ENCODE assay signal across 17 cellular contexts in genomic region chr3:125389282-125389681, GRCh38. TPM values are rescaled to one million over a fixed set of nuclear protein-coding genes. Genes with fewer than 3 reads are reported as not detected.
A peak's percentile ranks its signal among the peaks of the same experiment; 100 is the strongest.
DNase-seq lines count a peak whose midpoint lies in the region; ATAC-seq and TF ChIP-seq lines count a peak whose summit lies in the region.
"Had no signal": no experiment of that assay in that cellular context is flagged by ENCODE, and none has a peak within 500 bp of the region (broad histone marks: within the 10 kb centered on the region; RNA-seq: fewer than 3 reads in every experiment).

No MANE protein-coding gene starts in this region.

- no peak overlapping the region for H3K9ac ChIP-seq in OCI-LY3 (ENCODE audit: low read length)

- no peaks in the 10 kb centered on the region for H3K9me3 Mint-ChIP-seq in activated CD8-positive, alpha-beta T cell treated with anti-CD3 and anti-CD28 coated beads, Interleukin-2, amount 10 ng/mL, durations not matched to agents 7 days and 5 days (ENCODE audit: insufficient read depth)
- no peaks in the 10 kb centered on the region for H3K9me3 Mint-ChIP-seq in activated CD8-positive, alpha-beta T cell treated with anti-CD3 and anti-CD28 coated beads for 36 hours
- H3K9me3 Mint-ChIP-seq in CD4-positive, alpha-beta memory T cell = no peaks in the 10 kb centered on the region
- H3K9me3 Mint-ChIP-seq in naive thymus-derived CD8-positive, alpha-beta T cell = no peaks in the 10 kb centered on the region
- H3K9me3 Mint-ChIP-seq: H9 had no signal

- no peaks in the 10 kb centered on the region for H4K20me1 ChIP-seq in OCI-LY3 (ENCODE audit: insufficient read depth, low read length)

- peak; percentile 15 for ATAC-seq in activated CD8-positive, alpha-beta T cell treated with anti-CD3 and anti-CD28 coated beads, Interleukin-2, amount 10 ng/mL, durations not matched to agents 7 days and 5 days
- ATAC-seq in activated CD8-positive, alpha-beta T cell treated with anti-CD3 and anti-CD28 coated beads for 36 hours = no peak
- ATAC-seq in naive thymus-derived CD8-positive, alpha-beta T cell = no peak
- no peak for ATAC-seq in GM18873 (IDR thresholded peaks at IDR 0.05; ENCODE audit: low FRiP score, unreplicated experiment)
- ATAC-seq: K562 had no signal

- POLR2A ChIA-PET in activated CD8-positive, alpha-beta T cell treated with anti-CD3 and anti-CD28 coated beads, Interleukin-2, amount 10 ng/mL, durations not matched to agents 7 days and 5 days (lab: Charles Lee) = no interaction called here
- POLR2A ChIA-PET in activated CD8-positive, alpha-beta T cell treated with anti-CD3 and anti-CD28 coated beads for 36 hours (lab: Charles Lee) = no interaction called here
- POLR2A ChIA-PET in CD4-positive, alpha-beta memory T cell (lab: Charles Lee; ENCODE audit: partially characterized antibody) = interaction anchor here (0.7 to 1.1 kb wide), 2 partner anchors 8 to 14 kb away, joined by 3 to 4 read pairs; partner anchors contain the start of gene ZNF148
- POLR2A ChIA-PET in naive thymus-derived CD8-positive, alpha-beta T cell (lab: Charles Lee) = interaction anchor here (0.5 to 1.9 kb wide), 2 partner anchors 14 to 174 kb away, joined by 3 to 4 read pairs; no protein-coding TSS in a partner anchor

- peaks cover 14% of the 10 kb centered on the region for H3K27me3 Mint-ChIP-seq in activated CD8-positive, alpha-beta T cell treated with anti-CD3 and anti-CD28 coated beads, Interleukin-2, amount 10 ng/mL, durations not matched to agents 7 days and 5 days (ENCODE audit: low read depth)
- H3K27me3 Mint-ChIP-seq in activated CD8-positive, alpha-beta T cell treated with anti-CD3 and anti-CD28 coated beads for 36 hours = peaks cover under 1% of the 10 kb centered on the region
- peaks cover 3 to 5% of the 10 kb centered on the region in 2 donors for H3K27me3 Mint-ChIP-seq in CD4-positive, alpha-beta memory T cell
- peaks cover 0 to 8% (median 6%) of the 10 kb centered on the region in 5 donors for H3K27me3 Mint-ChIP-seq in naive thymus-derived CD8-positive, alpha-beta T cell

- no peaks in the 10 kb centered on the region for H3K36me3 Mint-ChIP-seq in activated CD8-positive, alpha-beta T cell treated with anti-CD3 and anti-CD28 coated beads, Interleukin-2, amount 10 ng/mL, durations not matched to agents 7 days and 5 days (ENCODE audit: low read depth)
- H3K36me3 Mint-ChIP-seq in activated CD8-positive, alpha-beta T cell treated with anti-CD3 and anti-CD28 coated beads for 36 hours (ENCODE audit: low read depth) = no peaks in the 10 kb centered on the region
- no peaks in the 10 kb centered on the region for H3K36me3 Mint-ChIP-seq in CD4-positive, alpha-beta memory T cell
- H3K36me3 Mint-ChIP-seq in naive thymus-derived CD8-positive, alpha-beta T cell = no peaks in the 10 kb centered on the region

- H3K4me3 ChIP-seq in CD4-positive, alpha-beta memory T cell (ENCODE audit: low read length in 2 of 2) = no peak overlapping the region
- no peak overlapping the region for H3K4me3 ChIP-seq in OCI-LY3 (ENCODE audit: low read length)
- H3K4me3 ChIP-seq: K562, PC-9, SJSA1 had no signal

- H3K27ac Mint-ChIP-seq in activated CD8-positive, alpha-beta T cell treated with anti-CD3 and anti-CD28 coated beads, Interleukin-2, amount 10 ng/mL, durations not matched to agents 7 days and 5 days = no peak overlapping the region
- H3K27ac Mint-ChIP-seq in activated CD8-positive, alpha-beta T cell treated with anti-CD3 and anti-CD28 coated beads for 36 hours = no peak overlapping the region
- peak overlapping the region in 1 of 7 donors; percentile 72 for H3K27ac Mint-ChIP-seq in CD4-positive, alpha-beta memory T cell
- peak overlapping the region in 4 of 10 donors; percentile 11 to 75 (median 18) for H3K27ac Mint-ChIP-seq in naive thymus-derived CD8-positive, alpha-beta T cell

- H3K4me2 ChIP-seq in OCI-LY3 (ENCODE audit: low read length) = peak overlapping the region; percentile 8; the same call in 1 of the 2 replicates
- H3K4me2 ChIP-seq: PC-9 had no signal

- H2AFZ ChIP-seq in OCI-LY3 (ENCODE audit: low read depth, low read length) = no peak overlapping the region
- H2AFZ ChIP-seq: PC-9 had no signal

- peaks cover 19% of the 10 kb centered on the region for H3K4me1 Mint-ChIP-seq in activated CD8-positive, alpha-beta T cell treated with anti-CD3 and anti-CD28 coated beads, Interleukin-2, amount 10 ng/mL, durations not matched to agents 7 days and 5 days (ENCODE audit: low read depth)
- peaks cover 14% of the 10 kb centered on the region for H3K4me1 Mint-ChIP-seq in activated CD8-positive, alpha-beta T cell treated with anti-CD3 and anti-CD28 coated beads for 36 hours (ENCODE audit: low read depth)
- peaks cover 11 to 20% (median 16%) of the 10 kb centered on the region in 4 donors for H3K4me1 Mint-ChIP-seq in CD4-positive, alpha-beta memory T cell
- peaks cover 9 to 18% (median 13%) of the 10 kb centered on the region in 4 donors for H3K4me1 Mint-ChIP-seq in naive thymus-derived CD8-positive, alpha-beta T cell

- H3K79me2 ChIP-seq in OCI-LY3 (ENCODE audit: low read length) = no peaks in the 10 kb centered on the region

- no peaks in the 10 kb centered on the region for H3K9me3 ChIP-seq in CD4-positive, alpha-beta memory T cell (ENCODE audit: control insufficient read depth in 1 of 2, low read length in 2 of 2)
- no peaks in the 10 kb centered on the region for H3K9me3 ChIP-seq in OCI-LY3 (ENCODE audit: insufficient read depth, low read length)
- H3K9me3 ChIP-seq: SJSA1 had no signal

- TF ChIP-seq CTCF in activated CD8-positive, alpha-beta T cell treated with anti-CD3 and anti-CD28 coated beads for 36 hours (IDR thresholded peaks at IDR 0.05) = no peak
- no peak for TF ChIP-seq CTCF in OCI-LY3 (IDR thresholded peaks at IDR 0.05; ENCODE audit: low read depth, low read length)

- no peaks in the 10 kb centered on the region for H3K36me3 ChIP-seq in CD4-positive, alpha-beta memory T cell (ENCODE audit: insufficient read depth, low read length)
- no peaks in the 10 kb centered on the region for H3K36me3 ChIP-seq in OCI-LY3 (replicated peaks; ENCODE audit: low read depth, low read length)
- H3K36me3 ChIP-seq: SJSA1 had no signal

- peaks cover 14% of the 10 kb centered on the region for H3K4me1 ChIP-seq in CD4-positive, alpha-beta memory T cell (ENCODE audit: insufficient read depth, low read length)
- peaks cover 7% of the 10 kb centered on the region; the same call in 1 of the 2 replicates for H3K4me1 ChIP-seq in OCI-LY3 (ENCODE audit: low read length)
- H3K4me1 ChIP-seq: SJSA1 had no signal

- H3K27ac ChIP-seq in CD4-positive, alpha-beta memory T cell (ENCODE audit: low read depth, low read length) = no peak overlapping the region
- H3K27ac ChIP-seq in OCI-LY3 (ENCODE audit: low read length) = no peak overlapping the region
- H3K27ac ChIP-seq: C4-2B, PC-9, SJSA1 had no signal

- in situ Hi-C loops in ACHN (cut with HindIII; ENCODE audit: low pct_ligation_motif_present, low pct_unique_long_range_greater_than_20kb, low sequenced_read_pairs) = no loop called here

- H3K4me3 Mint-ChIP-seq in activated CD8-positive, alpha-beta T cell treated with anti-CD3 and anti-CD28 coated beads, Interleukin-2, amount 10 ng/mL, durations not matched to agents 7 days and 5 days = peak overlapping the region; percentile 30
- H3K4me3 Mint-ChIP-seq in activated CD8-positive, alpha-beta T cell treated with anti-CD3 and anti-CD28 coated beads for 36 hours = no peak overlapping the region
- H3K4me3 Mint-ChIP-seq in CD4-positive, alpha-beta memory T cell = peak overlapping the region in 6 of 8 donors; percentile 18 to 69 (median 50)
- peak overlapping the region in 8 of 10 donors; percentile 4 to 59 (median 40) for H3K4me3 Mint-ChIP-seq in naive thymus-derived CD8-positive, alpha-beta T cell
- H3K4me3 Mint-ChIP-seq: H9 had no signal

- CTCF ChIA-PET in activated CD8-positive, alpha-beta T cell treated with anti-CD3 and anti-CD28 coated beads, Interleukin-2, amount 10 ng/mL, durations not matched to agents 7 days and 5 days (lab: Charles Lee) = interaction anchor here (0.9 to 1.0 kb wide), 2 partner anchors 13 to 226 kb away, joined by 3 read pairs; no protein-coding TSS in a partner anchor
- CTCF ChIA-PET in activated CD8-positive, alpha-beta T cell treated with anti-CD3 and anti-CD28 coated beads for 36 hours (lab: Charles Lee) = no interaction called here
- CTCF ChIA-PET in CD4-positive, alpha-beta memory T cell (lab: Charles Lee; ENCODE audit: partially characterized antibody) = no interaction called here

- intact Hi-C loops in activated CD8-positive, alpha-beta T cell treated with anti-CD3 and anti-CD28 coated beads for 36 hours (cut with micrococcal nuclease) = no loop called here
- intact Hi-C loops in CD4-positive, alpha-beta memory T cell (cut with micrococcal nuclease) = no loop called here

- H3K27me3 ChIP-seq in CD4-positive, alpha-beta memory T cell (ENCODE audit: insufficient read depth, low read length) = no peaks in the 10 kb centered on the region
- no peaks in the 10 kb centered on the region for H3K27me3 ChIP-seq in OCI-LY3 (ENCODE audit: low read depth, low read length)
- H3K27me3 ChIP-seq: SJSA1 had no signal

- peak; percentile 26 for DNase-seq in activated CD8-positive, alpha-beta T cell treated with anti-CD3 and anti-CD28 coated beads, Interleukin-2, amount 10 ng/mL, durations not matched to agents 7 days and 5 days
- no peak for DNase-seq in activated CD8-positive, alpha-beta T cell treated with anti-CD3 and anti-CD28 coated beads for 36 hours
- DNase-seq in CD4-positive, alpha-beta memory T cell = peak in 2 of 5 donors; percentile 2 to 6
- DNase-seq in naive thymus-derived CD8-positive, alpha-beta T cell = no peak
- no peak for DNase-seq in NCI-H2171 (lab: John Stamatoyannopoulos, UW)
- DNase-seq in ACHN = no peak
- DNase-seq: COR-L47, H9, NCI-H1436, NCI-H2029 treated with DMSO at 0.1 percent for 48 hours, NCI-H774, PC-9 had no signal

RNA-seq across cellular contexts. Expression of gene ZNF148, which starts 14.2 kb away (rescaled TPM):
- 10 to 100 TPM; 39.1 to 39.6 TPM for total RNA-seq in activated CD8-positive, alpha-beta T cell treated with anti-CD3 and anti-CD28 coated beads, Interleukin-2, amount 10 ng/mL, durations not matched to agents 7 days and 5 days
- 10 to 100 TPM; 36.3 to 36.9 TPM for total RNA-seq in activated CD8-positive, alpha-beta T cell treated with anti-CD3 and anti-CD28 coated beads for 36 hours
- total RNA-seq in CD4-positive, alpha-beta memory T cell = 10 to 100 TPM; 60.6 to 61.4 TPM
- 10 to 100 TPM; 66.6 to 74.7 TPM for polyA plus RNA-seq in CD4-positive, alpha-beta memory T cell
- total RNA-seq in naive thymus-derived CD8-positive, alpha-beta T cell = 10 to 100 TPM; 62.5 to 67.1 TPM
- polyA plus RNA-seq in naive thymus-derived CD8-positive, alpha-beta T cell = 100 to 1,000 TPM in 1 of 3 donors, 10 to 100 TPM in 2; 80.7 to 100 (median 85.9) TPM

Comparison
In these comparisons a context has a peak if more than half of its experiments do, and no peak if none do; other contexts are left out.
1. POLR2A ChIA-PET loops: an anchor here in CD4-positive, alpha-beta memory T cell (0.7 to 1.1 kb wide) and naive thymus-derived CD8-positive, alpha-beta T cell (0.5 to 1.9 kb wide); none called in activated CD8-positive, alpha-beta T cell treated with anti-CD3 and anti-CD28 coated beads, Interleukin-2, amount 10 ng/mL, durations not matched to agents 7 days and 5 days and activated CD8-positive, alpha-beta T cell treated with anti-CD3 and anti-CD28 coated beads for 36 hours.